Comparison of ENCODE assay signal across 18 cellular contexts in genomic region chr16:83059237-83059636, GRCh38.
A peak's percentile ranks its signal among the peaks of the same experiment; 100 is the strongest.
DNase-seq lines count a peak whose midpoint lies in the region; ATAC-seq and TF ChIP-seq lines count a peak whose summit lies in the region.
"Had no signal": no experiment of that assay in that cellular context is flagged by ENCODE, and none has a peak within 500 bp of the region (broad histone marks: within the 10 kb centered on the region; RNA-seq: fewer than 3 reads in every experiment).

No MANE protein-coding gene starts in this region.

- H3K36me3 ChIP-seq in psoas muscle (ENCODE audit: insufficient read depth in 1 of 2, low read depth in 1 of 2): no peaks in the 10 kb centered on the region

- H3K9me3 ChIP-seq in psoas muscle: no peaks in the 10 kb centered on the region

- H3K27ac ChIP-seq in foreskin keratinocyte (no peak overlapping the region), psoas muscle (no peak overlapping the region)
- H3K27ac ChIP-seq: 22Rv1, C4-2B had no signal

- no peak for TF ChIP-seq CTCF in foreskin keratinocyte (conservative IDR thresholded peaks at IDR 0.05)
- no peak for TF ChIP-seq CTCF in psoas muscle (IDR thresholded peaks at IDR 0.05)

- intact Hi-C loops in psoas muscle (cut with DNase I): no loop called here

- ATAC-seq in foreskin keratinocyte: peak; percentile 56
- ATAC-seq in psoas muscle: peak; percentile 68 to 91 (median 88)
- ATAC-seq: Panc1 had no signal

- DNase-seq in NCI-H82 (lab: John Stamatoyannopoulos, UW) (peak; percentile 26), NCI-H82 treated with DMSO at 0.1 percent for 48 hours (lab: John Stamatoyannopoulos, UW; ENCODE audit: unreplicated experiment) (no peak), SW480 (ENCODE audit: low spot score) (peak; percentile 6), foreskin keratinocyte (peak in 1 of 2 donors; percentile 46), psoas muscle (no peak), DMS153 treated with DMSO at 0.1 percent for 48 hours (lab: John Stamatoyannopoulos, UW; ENCODE audit: unreplicated experiment) (no peak), T-helper 9 cell (no peak), DMS114 treated with DMSO at 0.1 percent for 48 hours (lab: John Stamatoyannopoulos, UW; ENCODE audit: unreplicated experiment) (no peak)
- DNase-seq: AML-193, DND-41, KBM-7, NCI-H1417 treated with DMSO at 0.1 percent for 48 hours, NCI-H187 treated with DMSO at 0.1 percent for 48 hours, NCI-H226, SHP77 had no signal

- H3K27me3 ChIP-seq in foreskin keratinocyte: no peaks in the 10 kb centered on the region
- H3K27me3 ChIP-seq in psoas muscle (ENCODE audit: insufficient read depth in 3 of 3, low read length in 2 of 3): no peaks in the 10 kb centered on the region

- H3K4me3 ChIP-seq in psoas muscle: no peak overlapping the region

- WGBS in psoas muscle, 3 donors: 37 to 66% (median 45%) methylated on average over 5 of the region's 5 CpGs

- H3K4me1 ChIP-seq in foreskin keratinocyte (no peaks in the 10 kb centered on the region), psoas muscle (peaks cover 11% of the 10 kb centered on the region)

Comparison
In these comparisons a context has a peak if more than half of its experiments do, and no peak if none do; other contexts are left out.
1. DNase-seq: peak in NCI-H82 (single experiment) and SW480 (single experiment); none in NCI-H82 treated with DMSO at 0.1 percent for 48 hours (single experiment), psoas muscle (0 of 2), DMS153 treated with DMSO at 0.1 percent for 48 hours (single experiment), T-helper 9 cell (single experiment) and DMS114 treated with DMSO at 0.1 percent for 48 hours (single experiment).